Comparison of ENCODE assay signal across 10 cellular contexts in genomic region chr12:20624718-20625117, GRCh38.
A peak's percentile ranks its signal among the peaks of the same experiment; 100 is the strongest.
DNase-seq lines count a peak whose midpoint lies in the region; TF ChIP-seq lines count a peak whose summit lies in the region.
"Had no signal": no experiment of that assay in that cellular context is flagged by ENCODE, and none has a peak within 500 bp of the region (broad histone marks: within the 10 kb centered on the region; RNA-seq: fewer than 3 reads in every experiment).

No MANE protein-coding gene starts in this region.

- no peak overlapping the region for H3K27ac Mint-ChIP-seq in chondrocyte (ENCODE audit: unreplicated experiment)
- H3K27ac Mint-ChIP-seq: naive thymus-derived CD8-positive, alpha-beta T cell had no signal

- WGBS in lower leg skin, 2 donors = 71 to 79% methylated on average over 5 of the region's 5 CpGs

- peaks cover 0 to 1% of the 10 kb centered on the region in 2 donors for H3K4me1 ChIP-seq in uterus

- DNase-seq in Caki2 (ENCODE audit: low read depth) (peak; percentile 59), M059J (ENCODE audit: low read depth) (peak; percentile 61), chondrocyte (ENCODE audit: low spot score) (no peak), lung microvascular endothelial cell (ENCODE audit: low read depth in 2 of 2) (peak; percentile 40 to 59), uterus (no peak), lower leg skin (ENCODE audit: low spot score in 2 of 2) (no peak), NOMO-1 (lab: John Stamatoyannopoulos, UW; ENCODE audit: unreplicated experiment in 2 of 2) (no peak)
- no peak for DNase-seq in activated CD4-positive, alpha-beta T cell treated with anti-CD3 and anti-CD28 coated beads, Interleukin-2, amount 50 U/mL, for 48 hours
- DNase-seq: naive thymus-derived CD8-positive, alpha-beta T cell; NCI-H1930 had no signal

- TF ChIP-seq POLR2A in uterus (IDR thresholded peaks at IDR 0.05) (no peak), lower leg skin (IDR thresholded peaks at IDR 0.05) (no peak)

- H3K9me3 ChIP-seq in uterus = no peaks in the 10 kb centered on the region

- intact Hi-C loops in uterus (cut with DNase I; ENCODE audit: low total_unique reads) = no loop called here
- intact Hi-C loops in lower leg skin (cut with DNase I; ENCODE audit: low total_unique reads) = no loop called here

- in situ Hi-C loops in Caki2 (cut with HindIII; ENCODE audit: low pct_unique_long_range_greater_than_20kb, low sequenced_read_pairs) = no loop called here

- H3K27me3 ChIP-seq in uterus = no peaks in the 10 kb centered on the region

- H3K4me3 ChIP-seq in uterus = no peak overlapping the region
- H3K4me3 ChIP-seq in lower leg skin (ENCODE audit: low read depth, poor library complexity, severe bottlenecking) = no peak overlapping the region

- TF ChIP-seq CTCF in chondrocyte (IDR thresholded peaks at IDR 0.05) = peak; percentile 75
- TF ChIP-seq CTCF in uterus (IDR thresholded peaks at IDR 0.05) = peak in 2 of 4 experiments; percentile 15 to 20
- TF ChIP-seq CTCF in lower leg skin (IDR thresholded peaks at IDR 0.05) = no peak

- H3K4me3 Mint-ChIP-seq in chondrocyte (ENCODE audit: unreplicated experiment) = no peak overlapping the region
- H3K4me3 Mint-ChIP-seq: naive thymus-derived CD8-positive, alpha-beta T cell had no signal

- H3K4me1 Mint-ChIP-seq in chondrocyte (ENCODE audit: low read depth) = peaks cover 33% of the 10 kb centered on the region
- H3K4me1 Mint-ChIP-seq: naive thymus-derived CD8-positive, alpha-beta T cell had no signal

- no peaks in the 10 kb centered on the region for H3K27me3 Mint-ChIP-seq in chondrocyte (ENCODE audit: low read depth)

- H3K27ac ChIP-seq in uterus = no peak overlapping the region

- H3K9me3 Mint-ChIP-seq in chondrocyte (ENCODE audit: low read depth) = no peaks in the 10 kb centered on the region

- peaks cover 13% of the 10 kb centered on the region for H3K36me3 Mint-ChIP-seq in chondrocyte (ENCODE audit: low read depth)
- H3K36me3 Mint-ChIP-seq: naive thymus-derived CD8-positive, alpha-beta T cell had no signal

- H3K36me3 ChIP-seq in uterus = no peaks in the 10 kb centered on the region

Comparison
In these comparisons a context has a peak if more than half of its experiments do, and no peak if none do; other contexts are left out.
1. DNase-seq: peak in Caki2 (single experiment), M059J (single experiment) and lung microvascular endothelial cell (2 of 2); none in chondrocyte (single experiment), uterus (0 of 2), activated CD4-positive, alpha-beta T cell treated with anti-CD3 and anti-CD28 coated beads, Interleukin-2, amount 50 U/mL, for 48 hours (0 of 2), lower leg skin (0 of 2) and NOMO-1 (0 of 2).